ENCODE assay signal across 1 cellular context in genomic region chr5:108125771-108126511, GRCh38.
TF ChIP-seq lines count a peak whose summit lies in the region.

No MANE protein-coding gene starts in this region.

TF ChIP-seq in HEK293, 187 proteins besides CTCF, POLR2A, EP300 and RAD21 (continued from another document):
- TF ChIP-seq PRDM6 (tag by site-specific recombination; IDR thresholded peaks at IDR 0.05) (peak; percentile 33; the same call in 1 of the 2 replicates), ZEB2 (tag by site-specific recombination; IDR thresholded peaks at IDR 0.05) (no peak)
